In the genomic region with DNA sequence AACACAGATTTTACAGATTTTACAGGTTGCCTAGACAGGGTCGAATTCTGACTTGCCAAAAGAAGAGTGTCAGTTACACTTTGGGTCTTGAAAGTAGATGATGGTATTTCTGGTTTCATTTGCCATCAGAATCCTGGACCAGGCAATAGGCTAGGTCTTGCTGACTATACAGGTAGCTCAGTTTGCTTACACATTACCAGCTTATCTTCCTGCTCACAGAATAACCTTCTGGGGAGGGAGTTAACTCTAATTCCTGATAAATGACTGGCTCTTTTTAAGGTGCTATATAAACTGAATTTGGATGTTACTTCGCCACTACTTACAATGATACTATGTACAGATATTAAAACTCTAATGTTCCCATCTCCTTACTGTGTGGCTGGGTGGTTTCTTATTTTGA, we compare ENCODE assay signal across 22 cellular contexts. TPM values are rescaled to one million over a fixed set of nuclear protein-coding genes. Genes with fewer than 3 reads are reported as not detected.
DNase-seq lines count a peak whose midpoint lies in the region; ATAC-seq, FAIRE-seq and TF ChIP-seq lines count a peak whose summit lies in the region.
"Had no signal": no experiment of that assay in that cellular context is flagged by ENCODE, and none has a peak within 500 bp of the region (broad histone marks: within the 10 kb centered on the region; RNA-seq: fewer than 3 reads in every experiment).

No MANE protein-coding gene starts in this region.

- no peaks in the 10 kb centered on the region for H3K9me1 ChIP-seq in K562 (ENCODE audit: control insufficient read depth, insufficient read depth, low read length)

- H3K4me3 ChIP-seq in GM12865 (ENCODE audit: low read depth, low read length) = no peak overlapping the region
- no peak overlapping the region for H3K4me3 ChIP-seq in K562
- no peak overlapping the region for H3K4me3 ChIP-seq in psoas muscle
- H3K4me3 ChIP-seq: GM23338 had no signal

- intact Hi-C loops in K562 (cut with micrococcal nuclease) (no loop called here), psoas muscle (cut with DNase I) (loop anchor here in 1 of 2 donors (5.0 kb wide), 1 partner anchor 42 kb away; no protein-coding TSS in a partner anchor)

- no peak overlapping the region for H3K9ac ChIP-seq in K562 (ENCODE audit: insufficient read depth in 1 of 2, low read depth in 2 of 2, low read length in 2 of 2)

- POLR2A ChIA-PET in K562 (lab: Yijun Ruan, JAX) = interaction anchor here (1.0 kb wide), 1 partner anchor 13 kb away, joined by 3 read pairs; no protein-coding TSS in a partner anchor

- H3K36me3 ChIP-seq in K562 (ENCODE audit: control insufficient read depth, insufficient read depth, low read length) (peaks cover 23% of the 10 kb centered on the region), psoas muscle (ENCODE audit: insufficient read depth in 1 of 2, low read depth in 1 of 2) (no peaks in the 10 kb centered on the region)

- peaks cover 69% of the 10 kb centered on the region for H3K79me2 ChIP-seq in K562 (ENCODE audit: control insufficient read depth, insufficient read depth, low read length)

- H4K20me1 ChIP-seq in K562 (replicated peaks; ENCODE audit: control insufficient read depth, insufficient read depth, low read length) = peaks cover 8% of the 10 kb centered on the region; the same call in 1 of the 2 replicates

- CTCF ChIA-PET in K562 (lab: Yijun Ruan, JAX; ENCODE audit: low intra/inter-chr PET ratio) = no interaction called here

- no peak for TF ChIP-seq RAD21 in K562 (CRISPR knock-in tag; conservative IDR thresholded peaks at IDR 0.05 in 1 of 2, IDR thresholded peaks at IDR 0.05 in 1 of 2)

- H3K27ac ChIP-seq in K562 (ENCODE audit: extremely low read depth, low read depth, low read length) = no peak overlapping the region
- H3K27ac ChIP-seq in psoas muscle = peak overlapping the region; percentile 94

- peaks cover 0 to 17% of the 10 kb centered on the region in 2 experiments; a peak in 3 of 5 replicates for H3K4me1 ChIP-seq in K562 (replicated peaks in 1 of 2; ENCODE audit: control insufficient read depth in 2 of 2, insufficient read depth in 2 of 2, low read length in 2 of 2)
- H3K4me1 ChIP-seq in psoas muscle = peaks cover 84% of the 10 kb centered on the region

- 11% methylated on average over 2 of the region's 2 CpGs for WGBS in K562 (ENCODE audit: insufficient coverage, low coverage, missing lambda C conversion rate)
- WGBS in psoas muscle, 3 donors = 67 to 75% (median 70%) methylated on average over 2 of the region's 2 CpGs

- no peak for TF ChIP-seq CTCF in GM12865 (IDR thresholded peaks at IDR 0.05; ENCODE audit: insufficient read depth, low read depth, low read length, missing control alignments)
- TF ChIP-seq CTCF in K562 (IDR thresholded peaks at IDR 0.05 in 2 of 3, conservative IDR thresholded peaks at IDR 0.05 in 1 of 3; ENCODE audit: insufficient read depth in 2 of 3, low read depth in 1 of 3, low read length in 3 of 3) = no peak
- TF ChIP-seq CTCF in psoas muscle (IDR thresholded peaks at IDR 0.05) = no peak

- BruUV-seq in K562 (replicated peaks; lab: Mats Ljungman, UMichigan) = no TSS peak

- peak; percentile 44 to 49 for ATAC-seq in activated CD4-positive, CD25-positive, alpha-beta regulatory T cell treated with anti-CD3 and anti-CD28 coated beads, Interleukin-2, amount 50 U/mL, for 24 hours
- ATAC-seq in K562 = peak; percentile 74
- ATAC-seq in psoas muscle = no peak
- ATAC-seq: GM23338, HCT116 had no signal

- H3K27me3 ChIP-seq in K562 (ENCODE audit: control insufficient read depth in 2 of 2, insufficient read depth in 2 of 2, low read length in 2 of 2) (no peaks in the 10 kb centered on the region), psoas muscle (ENCODE audit: insufficient read depth in 3 of 3, low read length in 2 of 3) (no peaks in the 10 kb centered on the region)
- H3K27me3 ChIP-seq: BE2C had no signal

- in situ Hi-C loops in K562 (cut with MboI) = no loop called here

- TF ChIP-seq EP300 in K562 (IDR thresholded peaks at IDR 0.05; ENCODE audit: low read length) = peak; percentile 29; the same call in 1 of the 2 replicates

- no peak for DNase-seq in activated CD4-positive, CD25-positive, alpha-beta regulatory T cell (lab: John Stamatoyannopoulos, UW)
- DNase-seq in GM12865 (ENCODE audit: low read depth) = peak; percentile 10
- DNase-seq in K562 (ENCODE audit: extremely low read depth in 1 of 4, low spot score in 3 of 4) = peak in 2 of 4 experiments; percentile 13 to 30
- no peak for DNase-seq in psoas muscle
- DNase-seq in D341Med (ENCODE audit: low spot score) = no peak
- DNase-seq in activated CD4-positive, alpha-beta T cell treated with anti-CD3 and anti-CD28 coated beads for 48 hours = no peak
- no peak for DNase-seq in NCI-H2081 treated with DMSO at 0.1 percent for 48 hours (lab: John Stamatoyannopoulos, UW)
- DNase-seq: 8988T; BE2C; CD4-positive, alpha-beta T cell; MV-4-11; NCI-H1417; NCI-H1930; NCI-H2171; NCI-H446; NCI-H69; Right ventricle myocardium superior had no signal

- FAIRE-seq in K562 (lab: Jason Lieb, UNC) = peak; percentile 19
- FAIRE-seq: GM18507, RCC 7860 had no signal

- TF ChIP-seq POLR2A in K562 (conservative IDR thresholded peaks at IDR 0.05) = no peak

- H2AFZ ChIP-seq in K562 (ENCODE audit: low read depth, low read length) = no peak overlapping the region
- H2AFZ ChIP-seq: GM23338 had no signal

- no peaks in the 10 kb centered on the region for H3K9me3 ChIP-seq in K562 (replicated peaks; ENCODE audit: control insufficient read depth, insufficient read depth, low read depth, low read length)
- no peaks in the 10 kb centered on the region for H3K9me3 ChIP-seq in psoas muscle
- H3K9me3 ChIP-seq: BE2C had no signal

- H3K4me2 ChIP-seq in K562 (ENCODE audit: insufficient read depth, low read length) = peak overlapping the region; percentile 46; the same call in 1 of the 2 replicates
- H3K4me2 ChIP-seq: GM23338 had no signal

RNA-seq across cellular contexts. Expression of a gene that starts 39.8 kb away (rescaled TPM):
- 75.4 and 122 TPM in 2 replicates for total RNA-seq in K562 (2011; cell fraction: chromatin; rRNA removed; ENCODE audit: low replicate concordance)
- total RNA-seq in K562 (2011; cell fraction: nucleolus; rRNA removed) = 51.5 and 52.9 TPM in 2 replicates
- 48.7 and 49.8 TPM in 2 replicates for total RNA-seq in K562 (2011; cell fraction: nucleoplasm; rRNA removed)
- 11.1 and 13.5 TPM in 2 replicates for total RNA-seq in K562 (2014; rRNA removed)
- total RNA-seq in K562 (2014; rRNA removed; fragmentation: Illumina TruSeq; extraction: Trizol) = 9.4 and 10.0 TPM in 2 replicates
- 10.3 and 11.4 TPM in 2 replicates for total RNA-seq in K562 (2015; rRNA removed; fragmentation: Illumina TruSeq; extraction: Trizol)
- 25.0 and 28.0 TPM in 2 replicates for total RNA-seq in K562 (2021)
- polyA plus RNA-seq in K562 (2011; rRNA removed) = 8.7 and 19.9 TPM in 2 replicates
- 8.4 and 10.0 TPM in 2 replicates for polyA plus RNA-seq in K562 (2011; cell fraction: cytosol; rRNA removed)
- 40.7 and 41.9 TPM in 2 replicates for polyA plus RNA-seq in K562 (2011; cell fraction: nucleus; rRNA removed)
- polyA plus RNA-seq in K562 (2012) = 19.5 and 27.2 TPM in 2 replicates
- 21.4 and 22.8 TPM in 2 replicates for polyA plus RNA-seq in K562 (2014; fragmentation: Illumina TruSeq; extraction: Trizol)
- polyA plus RNA-seq in K562 (2014; fragmentation: Nextera tagmentation; extraction: Ambion mirVana) = 1 to 10 TPM in 1 of 2 experiments, under 1 TPM in 1; 0.69 to 1.3 TPM
- polyA plus RNA-seq in K562 (2014; rRNA removed) = 9.9 and 11.3 TPM in 2 replicates
- 22.8 and 34.0 TPM in 2 replicates for polyA minus RNA-seq in K562 (2011; rRNA and poly(A)+ RNA removed)
- 24.3 and 30.0 TPM in 2 replicates for polyA minus RNA-seq in K562 (2011; cell fraction: cytosol; rRNA and poly(A)+ RNA removed)
- 24.9 and 58.9 TPM in 2 replicates for polyA minus RNA-seq in K562 (2011; cell fraction: nucleus; rRNA and poly(A)+ RNA removed)
- 10 to 100 TPM; 40.8 to 47.1 (median 44.2) TPM for total RNA-seq in psoas muscle
- 10 to 100 TPM; 14.1 to 32.0 (median 15.8) TPM for polyA plus RNA-seq in psoas muscle

RNA-seq across cellular contexts. Expression of a gene that starts 43.8 kb away (rescaled TPM):
- not detected in 2 replicates for total RNA-seq in K562 (2011; cell fraction: chromatin; rRNA removed; ENCODE audit: low replicate concordance)
- 0.17 and 0.53 TPM in 2 replicates for total RNA-seq in K562 (2011; cell fraction: nucleolus; rRNA removed)
- not detected in 2 replicates for total RNA-seq in K562 (2011; cell fraction: nucleoplasm; rRNA removed)
- total RNA-seq in K562 (2014; rRNA removed) (0.37 and 0.95 TPM in 2 replicates), K562 (2014; rRNA removed; fragmentation: Illumina TruSeq; extraction: Trizol) (not detected in 2 replicates), K562 (2015; rRNA removed; fragmentation: Illumina TruSeq; extraction: Trizol) (not detected in 2 replicates), K562 (2021) (0.56 and 0.98 TPM in 2 replicates), psoas muscle (1 to 10 TPM; 6.9 to 9.7 (median 8.8) TPM)
- polyA plus RNA-seq in K562 (2011; rRNA removed) (not detected in 2 replicates), K562 (2014; fragmentation: Illumina TruSeq; extraction: Trizol) (0.11 TPM in 1 of 2 replicates, not detected in the other), K562 (2014; fragmentation: Nextera tagmentation; extraction: Ambion mirVana) (not detected), K562 (2014; rRNA removed) (0.30 and 0.32 TPM in 2 replicates), psoas muscle (1 to 10 TPM; 2.0 to 7.6 (median 4.5) TPM)
- 0.12 and 0.60 TPM in 2 replicates for polyA plus RNA-seq in K562 (2011; cell fraction: cytosol; rRNA removed)
- polyA plus RNA-seq in K562 (2011; cell fraction: nucleus; rRNA removed) = 0.10 and 0.11 TPM in 2 replicates
- 0.07 TPM in 1 of 2 replicates, not detected in the other for polyA plus RNA-seq in K562 (2012)
- polyA minus RNA-seq in K562 (2011; rRNA and poly(A)+ RNA removed) = not detected in 2 replicates
- not detected in 2 replicates for polyA minus RNA-seq in K562 (2011; cell fraction: cytosol; rRNA and poly(A)+ RNA removed)
- polyA minus RNA-seq in K562 (2011; cell fraction: nucleus; rRNA and poly(A)+ RNA removed) = not detected in 2 replicates
- total RNA-seq: CD4-positive, alpha-beta T cell; GM23338 had no signal

RNA-seq across cellular contexts. Expression of a gene that starts 59.0 kb away (rescaled TPM):
- total RNA-seq in K562 (2011; cell fraction: chromatin; rRNA removed; ENCODE audit: low replicate concordance) = 0.32 and 1.4 TPM in 2 replicates
- total RNA-seq in K562 (2011; cell fraction: nucleolus; rRNA removed) = 1.5 and 1.6 TPM in 2 replicates
- 1.6 and 2.0 TPM in 2 replicates for total RNA-seq in K562 (2011; cell fraction: nucleoplasm; rRNA removed)
- total RNA-seq in K562 (2014; rRNA removed) = 0.32 and 1.3 TPM in 2 replicates
- 0.87 and 1.3 TPM in 2 replicates for total RNA-seq in K562 (2014; rRNA removed; fragmentation: Illumina TruSeq; extraction: Trizol)
- 0.75 and 0.87 TPM in 2 replicates for total RNA-seq in K562 (2015; rRNA removed; fragmentation: Illumina TruSeq; extraction: Trizol)
- total RNA-seq in K562 (2021) = 0.86 and 1.2 TPM in 2 replicates
- 1.9 and 3.0 TPM in 2 replicates for polyA plus RNA-seq in K562 (2011; rRNA removed)
- 2.1 and 2.9 TPM in 2 replicates for polyA plus RNA-seq in K562 (2011; cell fraction: cytosol; rRNA removed)
- 0.69 and 1.2 TPM in 2 replicates for polyA plus RNA-seq in K562 (2011; cell fraction: nucleus; rRNA removed)
- polyA plus RNA-seq in K562 (2012) = 0.47 and 0.51 TPM in 2 replicates
- 1.3 and 1.5 TPM in 2 replicates for polyA plus RNA-seq in K562 (2014; fragmentation: Illumina TruSeq; extraction: Trizol)
- polyA plus RNA-seq in K562 (2014; fragmentation: Nextera tagmentation; extraction: Ambion mirVana) = 1 to 10 TPM; 2.5 to 3.3 TPM
- 0.86 and 1.3 TPM in 2 replicates for polyA plus RNA-seq in K562 (2014; rRNA removed)
- 0.84 and 1.1 TPM in 2 replicates for polyA minus RNA-seq in K562 (2011; rRNA and poly(A)+ RNA removed)
- polyA minus RNA-seq in K562 (2011; cell fraction: cytosol; rRNA and poly(A)+ RNA removed) = not detected in 2 replicates
- polyA minus RNA-seq in K562 (2011; cell fraction: nucleus; rRNA and poly(A)+ RNA removed) = 0.13 and 1.1 TPM in 2 replicates
- total RNA-seq in psoas muscle = under 1 TPM in 3 of 4 donors, not detected in 1; 0.25 to 0.54 (median 0.26) TPM
- under 1 TPM; 0.17 to 0.32 (median 0.26) TPM for polyA plus RNA-seq in psoas muscle
- total RNA-seq: CD4-positive, alpha-beta T cell had no signal
- polyA plus RNA-seq: GM23338 had no signal

Comparison
In these comparisons a context has a peak if more than half of its experiments do, and no peak if none do; other contexts are left out.
1. ATAC-seq: peak in activated CD4-positive, CD25-positive, alpha-beta regulatory T cell treated with anti-CD3 and anti-CD28 coated beads, Interleukin-2, amount 50 U/mL, for 24 hours (2 of 2) and K562 (single experiment); none in psoas muscle (0 of 4).